ENCODE assay signal across 1 cellular context in genomic region chr6:2111162-2111677, GRCh38.
A peak's percentile ranks its signal among the peaks of the same experiment; 100 is the strongest.
TF ChIP-seq lines count a peak whose summit lies in the region.

No MANE protein-coding gene starts in this region.

TF ChIP-seq in GM12878, 131 proteins besides CTCF, POLR2A, EP300 and RAD21 (continued from another document and continues in another):
- peak; percentile 99 for TF ChIP-seq ATF2 (IDR thresholded peaks at IDR 0.05; ENCODE audit: low read length)
- peak; percentile 90; the same call in 1 of the 2 replicates for TF ChIP-seq BCL11A (IDR thresholded peaks at IDR 0.05; ENCODE audit: low read depth, low read length)
- TF ChIP-seq JUND (IDR thresholded peaks at IDR 0.05; ENCODE audit: low read depth, low read length) = peak; percentile 80
- TF ChIP-seq CBX5 (IDR thresholded peaks at IDR 0.05; ENCODE audit: low read depth) = 0 out of 2 replicates have a peak, but pooled peaks have one; percentile 26
- TF ChIP-seq PKNOX1 (IDR thresholded peaks at IDR 0.05) = peak; percentile 17; the same call in 1 of the 2 replicates
- peak; percentile 74; the same call in 1 of the 2 replicates for TF ChIP-seq GABPA (IDR thresholded peaks at IDR 0.05; ENCODE audit: low read depth)
- 0 out of 2 replicates have a peak, but pooled peaks have one; percentile 25 for TF ChIP-seq BACH1 (IDR thresholded peaks at IDR 0.05; ENCODE audit: borderline replicate concordance)
- TF ChIP-seq ZNF592 (IDR thresholded peaks at IDR 0.05) = peak; percentile 42; the same call in 1 of the 2 replicates
- TF ChIP-seq MEF2B (IDR thresholded peaks at IDR 0.05; ENCODE audit: partially characterized antibody, poor library complexity, severe bottlenecking) = peak; percentile 68
- TF ChIP-seq CEBPB (IDR thresholded peaks at IDR 0.05; ENCODE audit: borderline replicate concordance in 1 of 2, low read depth in 2 of 2, low read length in 2 of 2) = peak in 1 of 2 experiments; percentile 93; a peak in 2 of 4 replicates
- TF ChIP-seq CBFB (IDR thresholded peaks at IDR 0.05; ENCODE audit: low read depth) = peak; percentile 82
- no peak for TF ChIP-seq TCF12 (IDR thresholded peaks at IDR 0.05; ENCODE audit: low read depth, low read length)
- peak in 1 of 2 experiments; percentile 67; a peak in 1 of 4 replicates for TF ChIP-seq SRF (IDR thresholded peaks at IDR 0.05; ENCODE audit: low read depth in 2 of 2, low read length in 2 of 2)
- TF ChIP-seq, protein P1, sequence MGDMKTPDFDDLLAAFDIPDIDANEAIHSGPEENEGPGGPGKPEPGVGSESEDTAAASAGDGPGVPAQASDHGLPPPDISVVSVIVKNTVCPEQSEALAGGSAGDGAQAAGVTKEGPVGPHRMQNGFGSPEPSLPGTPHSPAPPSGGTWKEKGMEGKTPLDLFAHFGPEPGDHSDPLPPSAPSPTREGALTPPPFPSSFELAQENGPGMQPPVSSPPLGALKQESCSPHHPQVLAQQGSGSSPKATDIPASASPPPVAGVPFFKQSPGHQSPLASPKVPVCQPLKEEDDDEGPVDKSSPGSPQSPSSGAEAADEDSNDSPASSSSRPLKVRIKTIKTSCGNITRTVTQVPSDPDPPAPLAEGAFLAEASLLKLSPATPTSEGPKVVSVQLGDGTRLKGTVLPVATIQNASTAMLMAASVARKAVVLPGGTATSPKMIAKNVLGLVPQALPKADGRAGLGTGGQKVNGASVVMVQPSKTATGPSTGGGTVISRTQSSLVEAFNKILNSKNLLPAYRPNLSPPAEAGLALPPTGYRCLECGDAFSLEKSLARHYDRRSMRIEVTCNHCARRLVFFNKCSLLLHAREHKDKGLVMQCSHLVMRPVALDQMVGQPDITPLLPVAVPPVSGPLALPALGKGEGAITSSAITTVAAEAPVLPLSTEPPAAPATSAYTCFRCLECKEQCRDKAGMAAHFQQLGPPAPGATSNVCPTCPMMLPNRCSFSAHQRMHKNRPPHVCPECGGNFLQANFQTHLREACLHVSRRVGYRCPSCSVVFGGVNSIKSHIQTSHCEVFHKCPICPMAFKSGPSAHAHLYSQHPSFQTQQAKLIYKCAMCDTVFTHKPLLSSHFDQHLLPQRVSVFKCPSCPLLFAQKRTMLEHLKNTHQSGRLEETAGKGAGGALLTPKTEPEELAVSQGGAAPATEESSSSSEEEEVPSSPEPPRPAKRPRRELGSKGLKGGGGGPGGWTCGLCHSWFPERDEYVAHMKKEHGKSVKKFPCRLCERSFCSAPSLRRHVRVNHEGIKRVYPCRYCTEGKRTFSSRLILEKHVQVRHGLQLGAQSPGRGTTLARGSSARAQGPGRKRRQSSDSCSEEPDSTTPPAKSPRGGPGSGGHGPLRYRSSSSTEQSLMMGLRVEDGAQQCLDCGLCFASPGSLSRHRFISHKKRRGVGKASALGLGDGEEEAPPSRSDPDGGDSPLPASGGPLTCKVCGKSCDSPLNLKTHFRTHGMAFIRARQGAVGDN (IDR thresholded peaks at IDR 0.05) = no peak
- no peak for TF ChIP-seq FOS (IDR thresholded peaks at IDR 0.05; ENCODE audit: borderline replicate concordance, extremely low read depth, insufficient read length)
- peak; percentile 82 for TF ChIP-seq SKIL (IDR thresholded peaks at IDR 0.05; ENCODE audit: low read depth, poor library complexity, severe bottlenecking)
- TF ChIP-seq MTA3 (IDR thresholded peaks at IDR 0.05; ENCODE audit: borderline replicate concordance, low read length) = peak; percentile 88; the same call in 1 of the 2 replicates
- TF ChIP-seq CREM (IDR thresholded peaks at IDR 0.05; ENCODE audit: low read depth) = peak; percentile 94
- no peak for TF ChIP-seq ZBTB33 (IDR thresholded peaks at IDR 0.05)
- TF ChIP-seq, protein P2, sequence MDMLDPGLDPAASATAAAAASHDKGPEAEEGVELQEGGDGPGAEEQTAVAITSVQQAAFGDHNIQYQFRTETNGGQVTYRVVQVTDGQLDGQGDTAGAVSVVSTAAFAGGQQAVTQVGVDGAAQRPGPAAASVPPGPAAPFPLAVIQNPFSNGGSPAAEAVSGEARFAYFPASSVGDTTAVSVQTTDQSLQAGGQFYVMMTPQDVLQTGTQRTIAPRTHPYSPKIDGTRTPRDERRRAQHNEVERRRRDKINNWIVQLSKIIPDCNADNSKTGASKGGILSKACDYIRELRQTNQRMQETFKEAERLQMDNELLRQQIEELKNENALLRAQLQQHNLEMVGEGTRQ (IDR thresholded peaks at IDR 0.05; ENCODE audit: borderline replicate concordance, low read depth, low read length) = no peak
- peak; percentile 84 for TF ChIP-seq CREB1 (IDR thresholded peaks at IDR 0.05; ENCODE audit: low read depth)
- TF ChIP-seq NKRF (conservative IDR thresholded peaks at IDR 0.05) = no peak
- no peak for TF ChIP-seq HDGF (IDR thresholded peaks at IDR 0.05)
- peak; percentile 84 for TF ChIP-seq MEF2A (IDR thresholded peaks at IDR 0.05; ENCODE audit: insufficient read depth, low read depth, low read length)
- TF ChIP-seq SREBF2 (IDR thresholded peaks at IDR 0.05; ENCODE audit: low read length) = no peak
- TF ChIP-seq DPF2 (IDR thresholded peaks at IDR 0.05) = peak; percentile 88
- TF ChIP-seq CHD4 (IDR thresholded peaks at IDR 0.05) = no peak
- TF ChIP-seq EED (IDR thresholded peaks at IDR 0.05; ENCODE audit: low read depth) = peak; percentile 99
- no peak for TF ChIP-seq PRDM15 (CRISPR knock-in tag; IDR thresholded peaks at IDR 0.05)
- TF ChIP-seq MYC (IDR thresholded peaks at IDR 0.05; ENCODE audit: insufficient read depth, insufficient read length, insufficient replicate concordance, low read length, severe bottlenecking) = no peak
- TF ChIP-seq GATAD2B (conservative IDR thresholded peaks at IDR 0.05; ENCODE audit: low read depth) = peak; percentile 54
- no peak for TF ChIP-seq NBN (IDR thresholded peaks at IDR 0.05)
- no peak for TF ChIP-seq ASH2L (IDR thresholded peaks at IDR 0.05; ENCODE audit: borderline replicate concordance, low read depth)
- TF ChIP-seq ZNF274 (IDR thresholded peaks at IDR 0.05; ENCODE audit: insufficient read depth, insufficient read length) = no peak
- peak; percentile 99 for TF ChIP-seq NFIC (IDR thresholded peaks at IDR 0.05; ENCODE audit: low read depth, low read length)
- no peak for TF ChIP-seq ZSCAN29 (IDR thresholded peaks at IDR 0.05)
